In the genomic region with DNA sequence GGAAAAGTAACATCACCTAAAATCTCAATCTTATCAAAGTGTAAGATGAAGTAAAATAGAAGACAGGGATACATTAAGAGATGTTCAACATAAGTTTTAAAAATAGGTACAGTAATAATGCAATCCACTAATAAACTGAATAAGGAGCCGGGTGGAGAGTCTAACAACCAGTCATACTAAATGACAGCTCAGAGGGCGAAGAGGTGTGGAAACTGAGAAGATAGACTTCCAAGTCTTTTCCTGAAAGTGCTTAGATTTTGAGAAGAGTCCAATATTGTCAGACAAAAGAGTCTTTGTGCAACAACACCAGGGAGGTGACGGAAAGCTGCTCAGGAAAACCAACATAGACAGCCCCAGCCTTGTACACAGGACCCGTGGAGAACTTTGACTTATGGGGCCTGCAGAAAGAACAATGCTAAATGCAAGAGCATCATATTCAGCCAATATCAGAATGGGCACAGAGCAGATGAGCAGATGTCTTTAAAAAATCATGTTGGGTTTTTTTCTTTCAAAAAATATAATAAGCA, we compare ENCODE assay signal across 27 cellular contexts.
"Had no signal": no experiment of that assay in that cellular context is flagged by ENCODE, and none has a peak within 500 bp of the region (broad histone marks: within the 10 kb centered on the region; RNA-seq: fewer than 3 reads in every experiment).

No MANE protein-coding gene starts in this region.

- H3K27me3 ChIP-seq: cardiac muscle cell, gastroesophageal sphincter, ovary, tibial nerve, upper lobe of left lung, uterus had no signal

- DNase-seq: cerebellar nuclear complex; cortex of kidney; effector CD4-positive, alpha-beta T cell; foreskin fibroblast; hypothalamus; immature natural killer cell; islet precursor cell; kidney glomerular epithelial cell; natural killer cell; occipital lobe; ovary; posterior cingulate gyrus; retina; stimulated activated CD4-positive, alpha-beta T cell treated with anti-CD3 and anti-CD28 coated beads, Interleukin-2, amount 100 ng/mL, for 24 hours; stimulated activated CD4-positive, alpha-beta T cell treated with anti-CD3 and anti-CD28 coated beads, Interleukin-4, amount 100 ng/mL, for 4 hours; stimulated activated naive CD8-positive, alpha-beta T cell treated with anti-CD3 and anti-CD28 coated beads, Interleukin-15, Interleukin-2, amounts not matched to agents 100 U/mL and 50 U/mL, for 24 hours; substantia nigra; upper lobe of left lung; uterus had no signal

- H3K4me3 Mint-ChIP-seq: immature natural killer cell; natural killer cell; stimulated activated memory B cell treated with anti-CD40 and anti-IgM and Interleukin-4, amounts not matched to agents 10 μg/mL and 1 μg/mL and 100 μg/mL, for 72 hours had no signal

- H3K9me3 ChIP-seq: gastroesophageal sphincter, ovary, thoracic aorta, tibial nerve, upper lobe of left lung, uterus had no signal

- ATAC-seq: esophagus mucosa; gastroesophageal sphincter; natural killer cell; sciatic nerve; stimulated activated memory B cell treated with anti-CD40 and anti-IgM and Interleukin-4, amounts not matched to agents 10 μg/mL and 1 μg/mL and 100 μg/mL, for 72 hours; stimulated activated naive CD8-positive, alpha-beta T cell treated with anti-CD3 and anti-CD28 coated beads, Interleukin-15, Interleukin-2, amounts not matched to agents 100 U/mL and 50 U/mL, for 24 hours had no signal

- H3K9me3 Mint-ChIP-seq: natural killer cell; stimulated activated memory B cell treated with anti-CD40 and anti-IgM and Interleukin-4, amounts not matched to agents 10 μg/mL and 1 μg/mL and 100 μg/mL, for 72 hours had no signal

- H3K27ac Mint-ChIP-seq: immature natural killer cell; natural killer cell; stimulated activated memory B cell treated with anti-CD40 and anti-IgM and Interleukin-4, amounts not matched to agents 10 μg/mL and 1 μg/mL and 100 μg/mL, for 72 hours had no signal

- H3K36me3 Mint-ChIP-seq: immature natural killer cell; natural killer cell; stimulated activated memory B cell treated with anti-CD40 and anti-IgM and Interleukin-4, amounts not matched to agents 10 μg/mL and 1 μg/mL and 100 μg/mL, for 72 hours had no signal

- H3K27ac ChIP-seq: cardiac muscle cell, epithelial cell of prostate, gastroesophageal sphincter, ovary, thoracic aorta, tibial nerve, upper lobe of left lung, uterus had no signal

- H3K4me1 Mint-ChIP-seq: immature natural killer cell, natural killer cell had no signal

- H3K4me3 ChIP-seq: cardiac muscle cell, gastroesophageal sphincter, ovary, thoracic aorta, tibial nerve, upper lobe of left lung, uterus had no signal

- H3K4me1 ChIP-seq: uterus had no signal

- H3K36me3 ChIP-seq: cardiac muscle cell, gastroesophageal sphincter, ovary, thoracic aorta, tibial nerve, upper lobe of left lung, uterus had no signal
